14 cellular contexts compared by ENCODE assay signal in genomic region chr9:122808141-122808540, GRCh38.
"Had no signal": no experiment of that assay in that cellular context is flagged by ENCODE, and none has a peak within 500 bp of the region (broad histone marks: within the 10 kb centered on the region; RNA-seq: fewer than 3 reads in every experiment).

No MANE protein-coding gene starts in this region.

- H3K4me3 ChIP-seq: coronary artery, left ventricle myocardium inferior, sigmoid colon had no signal

- H3K27me3 Mint-ChIP-seq: memory B cell had no signal

- H3K27ac Mint-ChIP-seq: memory B cell had no signal

- H3K4me3 Mint-ChIP-seq: memory B cell had no signal

- DNase-seq: activated CD4-positive, CD25-positive, alpha-beta regulatory T cell treated with anti-CD3 and anti-CD28 coated beads, Interleukin-2, amount 50 U/mL, for 72 hours; activated naive CD4-positive, alpha-beta T cell; activated T-cell treated with anti-CD3 and anti-CD28 coated beads, Interleukin-2, amount 50 U/mL, for 48 hours; central memory CD4-positive, alpha-beta T cell; effector CD4-positive, alpha-beta T cell; foreskin melanocyte; left ventricle myocardium inferior; sigmoid colon; stimulated activated CD4-positive, alpha-beta T cell treated with anti-CD3 and anti-CD28 coated beads, Interleukin-12 subunit alpha, Interleukin-12 subunit beta, amount 100 ng/mL, for 4 hours; stimulated activated CD4-positive, alpha-beta T cell treated with anti-CD3 and anti-CD28 coated beads, Interleukin-2, amount 100 ng/mL, for 48 hours; SW 1271 had no signal

- H3K27me3 ChIP-seq: sigmoid colon had no signal

- H3K9me3 Mint-ChIP-seq: memory B cell had no signal

- H3K36me3 ChIP-seq: left ventricle myocardium inferior, sigmoid colon had no signal

- FAIRE-seq: keratinocyte had no signal

- H3K4me1 Mint-ChIP-seq: memory B cell had no signal

- H3K9me3 ChIP-seq: left ventricle myocardium inferior, sigmoid colon had no signal

- H3K4me1 ChIP-seq: left ventricle myocardium inferior had no signal
